15 cellular contexts compared by ENCODE assay signal in genomic region chr2:211434773-211435172, GRCh38.
"Had no signal": no experiment of that assay in that cellular context is flagged by ENCODE, and none has a peak within 500 bp of the region (broad histone marks: within the 10 kb centered on the region; RNA-seq: fewer than 3 reads in every experiment).

No MANE protein-coding gene starts in this region.

- H3K4me1 ChIP-seq: gastrocnemius medialis, heart right ventricle, right atrium auricular region, tibial artery, upper lobe of left lung, vagina had no signal

- H3K4me3 ChIP-seq: dorsolateral prefrontal cortex, gastrocnemius medialis, heart right ventricle, right atrium auricular region, smooth muscle cell, tibial artery, upper lobe of left lung, vagina had no signal

- H3K27ac ChIP-seq: dorsolateral prefrontal cortex, gastrocnemius medialis, heart right ventricle, right atrium auricular region, tibial artery, upper lobe of left lung, vagina had no signal

- H3K4me2 ChIP-seq: smooth muscle cell had no signal

- H3K27me3 ChIP-seq: dorsolateral prefrontal cortex, gastrocnemius medialis, heart right ventricle, right atrium auricular region, tibial artery, upper lobe of left lung, vagina had no signal

- DNase-seq: cortex of kidney; effector CD8-positive, alpha-beta T cell; gastrocnemius medialis; heart right ventricle; hypothalamus; kidney glomerular epithelial cell; naive thymus-derived CD4-positive, alpha-beta T cell; nephron progenitor cell; stimulated activated CD4-positive, alpha-beta T cell treated with anti-CD3 and anti-CD28 coated beads, Interleukin-2, amount 100 ng/mL, for 48 hours; tibial artery; upper lobe of left lung had no signal

- H3K9me3 ChIP-seq: gastrocnemius medialis, heart right ventricle, right atrium auricular region, tibial artery, upper lobe of left lung, vagina had no signal

- H3K36me3 ChIP-seq: gastrocnemius medialis, heart right ventricle, right atrium auricular region, tibial artery, upper lobe of left lung, vagina had no signal
